ENCODE assay signal across 16 cellular contexts in the genomic region with DNA sequence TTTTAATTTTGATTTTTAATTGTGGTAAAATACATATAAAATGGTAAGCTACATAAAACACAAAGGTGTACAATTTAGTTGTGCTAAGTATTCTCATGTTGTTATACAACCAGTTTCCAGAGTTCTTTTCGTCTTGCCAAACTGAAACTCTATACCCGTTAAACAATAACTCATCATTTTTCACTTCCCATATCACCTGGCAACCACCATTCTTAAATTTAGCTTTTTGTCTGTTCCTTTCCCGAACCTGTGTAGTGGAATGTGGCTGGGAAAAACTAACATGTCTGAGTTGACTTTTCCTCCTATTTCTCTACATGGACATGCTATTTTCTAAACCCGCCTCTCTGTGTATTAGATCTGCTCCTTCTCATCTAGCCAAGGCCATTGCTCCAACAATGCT.
"Had no signal": no experiment of that assay in that cellular context is flagged by ENCODE, and none has a peak within 500 bp of the region (broad histone marks: within the 10 kb centered on the region; RNA-seq: fewer than 3 reads in every experiment).

No MANE protein-coding gene starts in this region.

- DNase-seq: activated CD4-positive, alpha-beta T cell treated with anti-CD3 and anti-CD28 coated beads, Interleukin-2, amount 50 U/mL, for 1 hour; activated CD4-positive, CD25-positive, alpha-beta regulatory T cell; activated naive CD4-positive, alpha-beta T cell treated with anti-CD3 and anti-CD28 coated beads, Interleukin-2, amount 10 ng/mL, durations not matched to agents 7 days and 5 days; nephron progenitor cell; occipital lobe; right cardiac atrium; small intestine; upper lobe of left lung had no signal

- H3K4me3 ChIP-seq: lung, upper lobe of left lung had no signal

- H3K4me1 Mint-ChIP-seq: nephron progenitor cell had no signal

- H3K27ac Mint-ChIP-seq: activated T-helper 2 cell treated with anti-CD3 and anti-CD28 coated beads, Interferon-gamma antibody, Interleukin-2, Interleukin-4, amounts not matched to agents 10 μg/mL and 5 μg/mL and 100 μg/mL, durations not matched to agents 14 hours and 24 hours and 36 hours; nephron progenitor cell; progenitor cell of endocrine pancreas; stimulated activated naive CD8-positive, alpha-beta T cell treated with anti-CD3 and anti-CD28 coated beads, Interleukin-15, Interleukin-2, amounts not matched to agents 100 ng/mL and 50 ng/mL, for 24 hours had no signal

- FAIRE-seq: colon, endometrium, small intestine, TTC549 had no signal

- H3K27me3 Mint-ChIP-seq: activated naive CD4-positive, alpha-beta T cell treated with anti-CD3 and anti-CD28 coated beads, Interleukin-2, amount 10 ng/mL, durations not matched to agents 7 days and 5 days; progenitor cell of endocrine pancreas; stimulated activated naive CD8-positive, alpha-beta T cell treated with anti-CD3 and anti-CD28 coated beads, Interleukin-15, Interleukin-2, amounts not matched to agents 100 ng/mL and 50 ng/mL, for 24 hours had no signal

- ATAC-seq: right cardiac atrium had no signal

- H3K9me3 ChIP-seq: upper lobe of left lung had no signal

- H3K9me3 Mint-ChIP-seq: activated naive CD4-positive, alpha-beta T cell treated with anti-CD3 and anti-CD28 coated beads, Interleukin-2, amount 10 ng/mL, durations not matched to agents 7 days and 5 days; activated T-helper 2 cell treated with anti-CD3 and anti-CD28 coated beads, Interferon-gamma antibody, Interleukin-2, Interleukin-4, amounts not matched to agents 10 μg/mL and 5 μg/mL and 100 μg/mL, durations not matched to agents 14 hours and 24 hours and 36 hours; mesothelial cell of epicardium; nephron progenitor cell; stimulated activated naive CD8-positive, alpha-beta T cell treated with anti-CD3 and anti-CD28 coated beads, Interleukin-15, Interleukin-2, amounts not matched to agents 100 ng/mL and 50 ng/mL, for 24 hours had no signal

- H3K27me3 ChIP-seq: upper lobe of left lung had no signal

- H3K4me3 Mint-ChIP-seq: activated naive CD4-positive, alpha-beta T cell treated with anti-CD3 and anti-CD28 coated beads, Interleukin-2, amount 10 ng/mL, durations not matched to agents 7 days and 5 days; mesothelial cell of epicardium; nephron progenitor cell; stimulated activated naive CD8-positive, alpha-beta T cell treated with anti-CD3 and anti-CD28 coated beads, Interleukin-15, Interleukin-2, amounts not matched to agents 100 ng/mL and 50 ng/mL, for 24 hours had no signal
